ENCODE assay signal across 7 cellular contexts in genomic region chr17:82648761-82649474, GRCh38. TPM values are rescaled to one million over a fixed set of nuclear protein-coding genes. Genes with fewer than 3 reads are reported as not detected.
DNase-seq lines count a peak whose midpoint lies in the region; ATAC-seq and TF ChIP-seq lines count a peak whose summit lies in the region.

No MANE protein-coding gene starts in this region.

- H3K4me1 Mint-ChIP-seq in progenitor cell of endocrine pancreas (ENCODE audit: low read depth): peaks cover 13% of the 10 kb centered on the region

- no peak overlapping the region for H3K27ac Mint-ChIP-seq in progenitor cell of endocrine pancreas

- no peak for TF ChIP-seq CTCF in progenitor cell of endocrine pancreas (IDR thresholded peaks at IDR 0.05; ENCODE audit: unreplicated experiment)

- intact Hi-C loops in Right ventricle myocardium inferior (cut with DNase I): loop anchor here (1.0 to 5.0 kb wide), 3 partner anchors 48 to 231 kb away; partner anchors contain the start of genes HEXD, OGFOD3, RAB40B and TBCD

- DNase-seq in Karpas-422 (no peak), Right ventricle myocardium inferior (ENCODE audit: missing footprints) (peak; percentile 82), progenitor cell of endocrine pancreas (ENCODE audit: low spot score, unreplicated experiment) (peak; percentile 31), NCI-H1048 (lab: John Stamatoyannopoulos, UW) (no peak)
- peak; percentile 47 for DNase-seq in activated CD8-positive, alpha-beta memory T cell treated with anti-CD3 and anti-CD28 coated beads, Interleukin-2, amount 50 U/mL, for 4 hours

- H3K36me3 ChIP-seq in ES-I3 (ENCODE audit: insufficient read depth, low read length) (peaks cover 8% of the 10 kb centered on the region; the same call in 1 of the 2 replicates), Karpas-422 (ENCODE audit: insufficient read depth, low read length) (peaks cover 2% of the 10 kb centered on the region; the same call in 1 of the 2 replicates)

- peak overlapping the region; percentile 27; the same call in 1 of the 2 replicates for H3K4me3 ChIP-seq in Karpas-422 (ENCODE audit: low read length)

- no peaks in the 10 kb centered on the region for H3K27me3 ChIP-seq in Karpas-422 (ENCODE audit: low read length)

- H3K9me3 Mint-ChIP-seq in progenitor cell of endocrine pancreas (ENCODE audit: low read depth): no peaks in the 10 kb centered on the region

- H3K27me3 Mint-ChIP-seq in progenitor cell of endocrine pancreas: no peaks in the 10 kb centered on the region

- peaks cover under 1% of the 10 kb centered on the region for H3K36me3 Mint-ChIP-seq in progenitor cell of endocrine pancreas (ENCODE audit: insufficient read depth)

- no peak overlapping the region for H2AFZ ChIP-seq in Karpas-422 (ENCODE audit: low read length)

- H3K27ac ChIP-seq in Karpas-422 (ENCODE audit: low read length): peak overlapping the region; percentile 18; the same call in 1 of the 2 replicates

- peaks cover 42% of the 10 kb centered on the region for H3K79me2 ChIP-seq in Karpas-422 (ENCODE audit: low read length)

- H3K4me3 Mint-ChIP-seq in progenitor cell of endocrine pancreas (ENCODE audit: low read depth): peak overlapping the region; percentile 61

- peaks cover 31% of the 10 kb centered on the region for H4K20me1 ChIP-seq in Karpas-422 (ENCODE audit: insufficient read depth, low read depth, low read length)

- peak; percentile 21 for ATAC-seq in Right ventricle myocardium inferior
- no peak for ATAC-seq in GM21717 (IDR thresholded peaks at IDR 0.05; ENCODE audit: unreplicated experiment)

- H3K9me3 ChIP-seq in ES-I3 (ENCODE audit: control insufficient read depth, insufficient read depth, low read length): no peaks in the 10 kb centered on the region
- no peaks in the 10 kb centered on the region for H3K9me3 ChIP-seq in Karpas-422 (ENCODE audit: low read length)

- H3K4me2 ChIP-seq in Karpas-422 (ENCODE audit: low read depth, low read length, poor library complexity, severe bottlenecking): no peak overlapping the region

- peaks cover 3% of the 10 kb centered on the region for H3K4me1 ChIP-seq in ES-I3 (ENCODE audit: insufficient read depth, low read length)
- H3K4me1 ChIP-seq in Karpas-422 (ENCODE audit: low read length): peaks cover 8% of the 10 kb centered on the region

- H3K9me2 ChIP-seq in Karpas-422 (replicated peaks; ENCODE audit: insufficient read depth, low read length): no peaks in the 10 kb centered on the region

- H3K9ac ChIP-seq in ES-I3 (ENCODE audit: low read depth, low read length): peak overlapping the region; percentile 28; the same call in 1 of the 2 replicates
- H3K9ac ChIP-seq in Karpas-422 (ENCODE audit: low read length): no peak overlapping the region

RNA-seq across cellular contexts. Expression of gene WDR45B, which starts 0.7 kb away (rescaled TPM):
- total RNA-seq in Karpas-422 (2014; rRNA removed; shearing (Covaris generic); ENCODE audit: low replicate concordance): 55.8 and 58.9 TPM in 2 replicates
- total RNA-seq in Right ventricle myocardium inferior: 38.0 TPM
- total RNA-seq in progenitor cell of endocrine pancreas: 75.8 and 77.6 TPM in 2 replicates

RNA-seq across cellular contexts. Expression of gene RAB40B, which starts 49.6 kb away (rescaled TPM):
- total RNA-seq in Karpas-422 (2014; rRNA removed; shearing (Covaris generic); ENCODE audit: low replicate concordance): 1.7 and 1.8 TPM in 2 replicates
- total RNA-seq in Right ventricle myocardium inferior (19.9 TPM), progenitor cell of endocrine pancreas (13.3 and 14.3 TPM in 2 replicates)

Comparison
In these comparisons a context has a peak if more than half of its experiments do, and no peak if none do; other contexts are left out.
1. DNase-seq: peak in activated CD8-positive, alpha-beta memory T cell treated with anti-CD3 and anti-CD28 coated beads, Interleukin-2, amount 50 U/mL, for 4 hours (single experiment), Right ventricle myocardium inferior (single experiment) and progenitor cell of endocrine pancreas (single experiment); none in Karpas-422 (single experiment) and NCI-H1048 (single experiment).